In the genomic region with DNA sequence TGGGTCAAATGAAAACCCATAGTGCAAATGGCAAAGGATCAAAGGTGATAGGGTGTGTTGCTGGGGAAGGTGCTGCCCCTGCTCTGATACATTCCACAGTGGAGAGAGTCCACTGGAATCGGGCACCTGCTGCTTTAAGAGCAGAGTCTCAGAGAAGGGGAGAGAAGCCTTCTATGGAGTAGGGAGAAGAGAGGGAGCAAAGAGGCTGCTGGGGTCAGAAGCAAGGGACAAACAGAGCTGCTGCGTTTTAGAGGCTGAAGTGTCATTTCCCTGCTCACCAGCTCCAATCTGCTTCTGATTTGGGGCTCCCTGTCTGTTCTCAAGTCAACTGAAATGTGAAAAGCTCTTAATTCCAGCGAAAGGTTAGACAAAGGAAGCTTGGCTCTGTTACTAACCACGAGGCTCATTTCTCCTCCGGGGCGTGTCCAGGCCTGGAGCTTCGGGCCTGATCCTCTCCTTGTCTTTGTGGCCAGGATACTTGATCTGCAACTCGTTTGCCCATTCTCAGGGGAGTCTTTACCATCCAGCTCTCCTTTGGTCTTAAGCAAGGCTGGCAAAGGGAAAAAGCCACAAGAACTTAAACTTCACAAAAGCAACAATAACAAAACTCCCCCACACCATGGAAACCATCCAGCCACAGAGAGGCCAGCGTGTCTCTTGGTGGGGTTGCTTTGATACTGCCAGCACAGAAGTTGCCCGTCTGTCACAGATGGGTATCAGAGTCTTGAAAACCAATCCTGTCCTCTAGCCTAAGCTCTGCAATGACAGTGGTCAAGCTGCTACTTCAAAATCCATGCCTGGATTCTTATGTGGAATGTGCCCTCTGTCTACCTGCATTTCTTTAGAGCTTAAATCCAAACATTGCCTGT, we compare ENCODE assay signal across 11 cellular contexts.
DNase-seq lines count a peak whose midpoint lies in the region; ATAC-seq and TF ChIP-seq lines count a peak whose summit lies in the region.
"Had no signal": no experiment of that assay in that cellular context is flagged by ENCODE, and none has a peak within 500 bp of the region (broad histone marks: within the 10 kb centered on the region; RNA-seq: fewer than 3 reads in every experiment).

No MANE protein-coding gene starts in this region.

- no peaks in the 10 kb centered on the region for H3K36me3 Mint-ChIP-seq in activated CD4-positive, alpha-beta T cell treated with anti-CD3 and anti-CD28 coated beads, Interleukin-2, amount 10 ng/mL, durations not matched to agents 7 days and 5 days (ENCODE audit: low read depth)
- no peaks in the 10 kb centered on the region for H3K36me3 Mint-ChIP-seq in mesothelial cell of epicardium
- H3K36me3 Mint-ChIP-seq in activated T-cell treated with anti-CD3 and anti-CD28 coated beads, Interleukin-2, amount 50 U/mL, for 72 hours (ENCODE audit: insufficient read depth in 2 of 2), result no peaks in the 10 kb centered on the region
- H3K36me3 Mint-ChIP-seq: memory B cell had no signal

- no peak for TF ChIP-seq CTCF in mesothelial cell of epicardium (IDR thresholded peaks at IDR 0.05; ENCODE audit: unreplicated experiment)

- no peak for ATAC-seq in activated T-cell treated with anti-CD3 and anti-CD28 coated beads, Interleukin-2, amount 50 U/mL, for 72 hours (replicated peaks in 1 of 2)
- ATAC-seq in GM19455 (IDR thresholded peaks at IDR 0.05; ENCODE audit: unreplicated experiment) (no peak), HG03439 (IDR thresholded peaks at IDR 0.05; ENCODE audit: unreplicated experiment) (no peak)

- no peaks in the 10 kb centered on the region for H3K4me1 Mint-ChIP-seq in activated CD4-positive, alpha-beta T cell treated with anti-CD3 and anti-CD28 coated beads, Interleukin-2, amount 10 ng/mL, durations not matched to agents 7 days and 5 days
- peaks cover 31% of the 10 kb centered on the region for H3K4me1 Mint-ChIP-seq in mesothelial cell of epicardium
- H3K4me1 Mint-ChIP-seq in activated T-cell treated with anti-CD3 and anti-CD28 coated beads, Interleukin-2, amount 50 U/mL, for 72 hours (ENCODE audit: low read depth), result no peaks in the 10 kb centered on the region
- H3K4me1 Mint-ChIP-seq: memory B cell had no signal

- CTCF ChIA-PET in activated CD4-positive, alpha-beta T cell treated with anti-CD3 and anti-CD28 coated beads, Interleukin-2, amount 10 ng/mL, durations not matched to agents 7 days and 5 days (lab: Charles Lee), result interaction anchor here (1.3 kb wide), 1 partner anchor 11 kb away, joined by 3 read pairs; no protein-coding TSS in a partner anchor

- H3K4me3 Mint-ChIP-seq in activated CD4-positive, alpha-beta T cell treated with anti-CD3 and anti-CD28 coated beads, Interleukin-2, amount 10 ng/mL, durations not matched to agents 7 days and 5 days, result no peak overlapping the region
- H3K4me3 Mint-ChIP-seq in mesothelial cell of epicardium, result no peak overlapping the region
- no peak overlapping the region for H3K4me3 Mint-ChIP-seq in activated T-cell treated with anti-CD3 and anti-CD28 coated beads, Interleukin-2, amount 50 U/mL, for 72 hours
- H3K4me3 Mint-ChIP-seq: memory B cell had no signal

- POLR2A ChIA-PET in activated CD4-positive, alpha-beta T cell treated with anti-CD3 and anti-CD28 coated beads, Interleukin-2, amount 10 ng/mL, durations not matched to agents 7 days and 5 days (lab: Charles Lee), result no interaction called here

- H3K27me3 Mint-ChIP-seq in activated CD4-positive, alpha-beta T cell treated with anti-CD3 and anti-CD28 coated beads, Interleukin-2, amount 10 ng/mL, durations not matched to agents 7 days and 5 days, result no peaks in the 10 kb centered on the region
- H3K27me3 Mint-ChIP-seq in mesothelial cell of epicardium (ENCODE audit: low read depth), result no peaks in the 10 kb centered on the region
- H3K27me3 Mint-ChIP-seq in activated T-cell treated with anti-CD3 and anti-CD28 coated beads, Interleukin-2, amount 50 U/mL, for 72 hours (ENCODE audit: low read depth), result no peaks in the 10 kb centered on the region
- H3K27me3 Mint-ChIP-seq: memory B cell had no signal

- no peak for DNase-seq in activated CD4-positive, alpha-beta T cell treated with anti-CD3 and anti-CD28 coated beads, Interleukin-2, amount 10 ng/mL, durations not matched to agents 7 days and 5 days
- DNase-seq in activated CD4-positive, alpha-beta T cell treated with anti-CD3 and anti-CD28 coated beads, Interleukin-2, amount 50 U/mL, for 48 hours, result no peak
- DNase-seq in dedifferentiated amniotic fluid mesenchymal stem cell (ENCODE audit: extremely low spot score), result peak; percentile 65
- DNase-seq in mesothelial cell of epicardium (ENCODE audit: low spot score in 2 of 2, unreplicated experiment in 2 of 2), result no peak
- no peak for DNase-seq in activated T-cell treated with anti-CD3 and anti-CD28 coated beads, Interleukin-2, amount 50 U/mL, for 72 hours
- DNase-seq in activated CD4-positive, alpha-beta T cell treated with anti-CD3 and anti-CD28 coated beads for 1 hour, result no peak
- DNase-seq: effector CD8-positive, alpha-beta T cell; NCI-H1417 had no signal

- peak overlapping the region; percentile 38 for H3K27ac Mint-ChIP-seq in activated CD4-positive, alpha-beta T cell treated with anti-CD3 and anti-CD28 coated beads, Interleukin-2, amount 10 ng/mL, durations not matched to agents 7 days and 5 days
- H3K27ac Mint-ChIP-seq in mesothelial cell of epicardium, result peak overlapping the region; percentile 87
- H3K27ac Mint-ChIP-seq in activated T-cell treated with anti-CD3 and anti-CD28 coated beads, Interleukin-2, amount 50 U/mL, for 72 hours, result no peak overlapping the region
- H3K27ac Mint-ChIP-seq: memory B cell had no signal

- no peaks in the 10 kb centered on the region for H3K9me3 Mint-ChIP-seq in activated CD4-positive, alpha-beta T cell treated with anti-CD3 and anti-CD28 coated beads, Interleukin-2, amount 10 ng/mL, durations not matched to agents 7 days and 5 days
- no peaks in the 10 kb centered on the region for H3K9me3 Mint-ChIP-seq in mesothelial cell of epicardium
- H3K9me3 Mint-ChIP-seq in activated T-cell treated with anti-CD3 and anti-CD28 coated beads, Interleukin-2, amount 50 U/mL, for 72 hours, result peaks cover 1 to 5% of the 10 kb centered on the region in 2 donors
- H3K9me3 Mint-ChIP-seq: memory B cell had no signal
